Comparison of ENCODE assay signal across 12 cellular contexts in the genomic region with DNA sequence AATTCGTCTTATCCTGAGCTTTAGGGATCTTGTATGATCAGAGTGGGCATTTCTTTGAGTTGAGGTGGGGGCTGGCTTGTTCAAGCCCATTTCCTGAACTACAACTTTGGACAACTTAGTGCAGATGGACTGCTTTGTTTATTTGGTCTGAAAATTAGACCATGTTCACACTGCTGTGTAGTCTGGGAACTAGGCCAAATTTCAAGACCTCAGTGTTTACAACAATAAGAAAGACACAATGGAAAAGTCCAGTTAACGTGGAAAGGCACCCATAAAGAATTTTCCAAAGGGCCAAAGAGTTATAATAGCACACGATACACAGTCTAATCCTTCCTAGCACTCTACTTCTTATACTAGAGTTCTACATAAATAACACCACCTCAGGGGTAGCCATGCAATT.
A peak's percentile ranks its signal among the peaks of the same experiment; 100 is the strongest.
DNase-seq lines count a peak whose midpoint lies in the region; ATAC-seq and TF ChIP-seq lines count a peak whose summit lies in the region.
"Had no signal": no experiment of that assay in that cellular context is flagged by ENCODE, and none has a peak within 500 bp of the region (broad histone marks: within the 10 kb centered on the region; RNA-seq: fewer than 3 reads in every experiment).

No MANE protein-coding gene starts in this region.

- H3K4me1 ChIP-seq in BLaER1 treated with 17β-estradiol and CSF1 and Interleukin-3, amounts not matched to agents 10 nM and 100 nM = peaks cover 17 to 85% (median 57%) of the 10 kb centered on the region in 10 experiments
- H3K4me1 ChIP-seq in breast epithelium (no peaks in the 10 kb centered on the region), body of pancreas (no peaks in the 10 kb centered on the region), left lung (peaks cover 0 to 53% of the 10 kb centered on the region in 2 donors)
- no peaks in the 10 kb centered on the region for H3K4me1 ChIP-seq in effector memory CD4-positive, alpha-beta T cell (ENCODE audit: control insufficient read depth, insufficient read depth, low read length, poor library complexity, severe bottlenecking)
- H3K4me1 ChIP-seq: right lobe of liver had no signal

- intact Hi-C loops in breast epithelium (cut with DNase I; ENCODE audit: low total_unique reads) (loop anchor here (5.0 kb wide), 1 partner anchor 841 kb away; no protein-coding TSS in a partner anchor), body of pancreas (cut with DNase I) (no loop called here), left lung (cut with DNase I) (no loop called here)

- H3K4me3 ChIP-seq in BLaER1 treated with 17β-estradiol and CSF1 and Interleukin-3, amounts not matched to agents 10 nM and 100 nM = no peak overlapping the region
- no peak overlapping the region for H3K4me3 ChIP-seq in breast epithelium
- H3K4me3 ChIP-seq in body of pancreas = no peak overlapping the region
- H3K4me3 ChIP-seq in left lung = no peak overlapping the region
- no peak overlapping the region for H3K4me3 ChIP-seq in effector memory CD4-positive, alpha-beta T cell (ENCODE audit: insufficient read depth, low read depth, low read length, poor library complexity, severe bottlenecking)
- H3K4me3 ChIP-seq: right lobe of liver had no signal

- H4K20me1 ChIP-seq in BLaER1 treated with 17β-estradiol and CSF1 and Interleukin-3, amounts not matched to agents 10 nM and 100 nM = no peaks in the 10 kb centered on the region

- no peak overlapping the region for H3K9ac ChIP-seq in BLaER1 treated with 17β-estradiol and CSF1 and Interleukin-3, amounts not matched to agents 10 nM and 100 nM

- ATAC-seq in body of pancreas = no peak
- ATAC-seq in HG03432 (IDR thresholded peaks at IDR 0.05; ENCODE audit: unreplicated experiment) = no peak
- no peak for ATAC-seq in left lung

- H3K27me3 ChIP-seq in BLaER1 treated with 17β-estradiol and CSF1 and Interleukin-3, amounts not matched to agents 10 nM and 100 nM = no peaks in the 10 kb centered on the region
- H3K27me3 ChIP-seq in breast epithelium (no peaks in the 10 kb centered on the region), body of pancreas (no peaks in the 10 kb centered on the region), left lung (no peaks in the 10 kb centered on the region)
- no peaks in the 10 kb centered on the region for H3K27me3 ChIP-seq in effector memory CD4-positive, alpha-beta T cell (replicated peaks; ENCODE audit: control insufficient read depth, insufficient read depth, low read length, poor library complexity, severe bottlenecking)
- H3K27me3 ChIP-seq: right lobe of liver had no signal

- TF ChIP-seq POLR2A in breast epithelium (IDR thresholded peaks at IDR 0.05) (no peak), body of pancreas (IDR thresholded peaks at IDR 0.05) (no peak)

- peak overlapping the region in 7 of 11 experiments; percentile 18 to 57 (median 37); a peak in 11 of 22 replicates for H3K4me2 ChIP-seq in BLaER1 treated with 17β-estradiol and CSF1 and Interleukin-3, amounts not matched to agents 10 nM and 100 nM

- H3K27ac ChIP-seq in BLaER1 treated with 17β-estradiol and CSF1 and Interleukin-3, amounts not matched to agents 10 nM and 100 nM = peak overlapping the region in 8 of 11 experiments; percentile 51 to 90 (median 80); a peak in 15 of 22 replicates
- H3K27ac ChIP-seq in breast epithelium (peak overlapping the region; percentile 10 to 12), body of pancreas (no peak overlapping the region), left lung (peak overlapping the region in 1 of 2 donors; percentile 57)
- H3K27ac ChIP-seq in effector memory CD4-positive, alpha-beta T cell (ENCODE audit: insufficient read depth, low read length, poor library complexity, severe bottlenecking) = no peak overlapping the region
- H3K27ac ChIP-seq: right lobe of liver, RWPE1 had no signal

- TF ChIP-seq CTCF in breast epithelium (IDR thresholded peaks at IDR 0.05) (no peak), body of pancreas (IDR thresholded peaks at IDR 0.05) (no peak), left lung (IDR thresholded peaks at IDR 0.05) (no peak)

- 49 to 53% methylated on average over 3 of the region's 3 CpGs for WGBS in body of pancreas, 2 donors

- DNase-seq in LHCN-M2 (ENCODE audit: low read depth) (peak; percentile 22), breast epithelium (ENCODE audit: low spot score in 2 of 2) (no peak), medulla oblongata (ENCODE audit: extremely low spot score) (peak; percentile 65), body of pancreas (no peak), left lung (no peak)
- no peak for DNase-seq in effector memory CD4-positive, alpha-beta T cell
- DNase-seq: CD4-positive, alpha-beta T cell; endodermal cell; right lobe of liver had no signal

- H3K36me3 ChIP-seq in BLaER1 treated with 17β-estradiol and CSF1 and Interleukin-3, amounts not matched to agents 10 nM and 100 nM = peaks cover 0 to 7% (median 0%) of the 10 kb centered on the region in 11 experiments; a peak in 2 of 22 replicates
- H3K36me3 ChIP-seq in breast epithelium = no peaks in the 10 kb centered on the region
- H3K36me3 ChIP-seq in body of pancreas (replicated peaks in 1 of 2; ENCODE audit: insufficient read depth in 1 of 2, low read depth in 2 of 2) = no peaks in the 10 kb centered on the region
- no peaks in the 10 kb centered on the region for H3K36me3 ChIP-seq in left lung
- no peaks in the 10 kb centered on the region for H3K36me3 ChIP-seq in effector memory CD4-positive, alpha-beta T cell (ENCODE audit: control insufficient read depth, insufficient read depth, low read length)
- H3K36me3 ChIP-seq: right lobe of liver had no signal

- peaks cover 0 to 14% (median 5%) of the 10 kb centered on the region in 11 experiments; a peak in 14 of 22 replicates for H3K9me3 ChIP-seq in BLaER1 treated with 17β-estradiol and CSF1 and Interleukin-3, amounts not matched to agents 10 nM and 100 nM (replicated peaks in 1 of 11)
- no peaks in the 10 kb centered on the region for H3K9me3 ChIP-seq in breast epithelium
- H3K9me3 ChIP-seq in body of pancreas = no peaks in the 10 kb centered on the region
- H3K9me3 ChIP-seq in left lung = no peaks in the 10 kb centered on the region
- no peaks in the 10 kb centered on the region for H3K9me3 ChIP-seq in effector memory CD4-positive, alpha-beta T cell (ENCODE audit: control insufficient read depth, low read length)
- H3K9me3 ChIP-seq: right lobe of liver had no signal

Comparison
In these comparisons a context has a peak if more than half of its experiments do, and no peak if none do; other contexts are left out.
1. H3K27ac ChIP-seq: peak in BLaER1 treated with 17β-estradiol and CSF1 and Interleukin-3, amounts not matched to agents 10 nM and 100 nM (8 of 11) and breast epithelium (2 of 2); none in body of pancreas (0 of 4) and effector memory CD4-positive, alpha-beta T cell (single experiment).
2. DNase-seq: peak in LHCN-M2 (single experiment) and medulla oblongata (single experiment); none in breast epithelium (0 of 2), body of pancreas (0 of 4), left lung (0 of 2) and effector memory CD4-positive, alpha-beta T cell (0 of 3).